In the genomic region with DNA sequence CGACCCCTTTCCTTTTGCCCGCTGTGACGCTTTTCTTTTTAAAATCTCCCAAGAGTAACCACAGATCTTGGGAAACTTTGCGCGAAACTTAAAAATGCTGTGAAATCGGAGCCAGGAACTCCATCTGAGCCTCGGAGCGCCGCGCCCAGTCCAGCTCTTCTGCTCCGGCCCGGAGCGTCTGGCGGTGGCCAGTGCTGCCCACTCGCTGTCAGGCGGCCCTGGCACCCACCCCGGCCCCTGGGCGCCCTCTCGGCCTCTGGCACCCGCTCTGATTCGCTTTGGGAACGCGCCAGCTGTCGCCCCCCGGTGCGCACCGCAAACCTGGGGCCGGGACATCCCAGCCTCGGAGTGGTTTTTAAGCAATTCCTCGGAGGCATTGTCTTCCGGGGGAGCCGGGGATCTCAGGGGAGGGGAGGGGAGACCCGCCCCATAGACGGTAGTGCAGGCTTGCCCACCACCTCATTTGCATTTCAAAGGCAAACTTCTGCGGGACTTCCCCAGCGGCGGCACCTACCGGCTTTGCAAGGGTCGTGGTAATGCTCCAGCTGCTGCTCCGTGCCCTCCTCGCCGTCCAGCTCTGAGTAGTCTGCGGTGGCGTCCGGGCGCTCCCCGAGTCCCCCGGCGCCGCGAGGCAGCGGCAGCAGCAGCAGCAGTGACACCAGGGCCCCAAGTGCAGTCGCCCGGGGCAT, we compare ENCODE assay signal across 1 cellular context.
TF ChIP-seq lines count a peak whose summit lies in the region.

No MANE protein-coding gene starts in this region.

TF ChIP-seq in IMR-90, 13 proteins besides CTCF, POLR2A, EP300 and RAD21 (continued from another document):
- TF ChIP-seq, protein P1, sequence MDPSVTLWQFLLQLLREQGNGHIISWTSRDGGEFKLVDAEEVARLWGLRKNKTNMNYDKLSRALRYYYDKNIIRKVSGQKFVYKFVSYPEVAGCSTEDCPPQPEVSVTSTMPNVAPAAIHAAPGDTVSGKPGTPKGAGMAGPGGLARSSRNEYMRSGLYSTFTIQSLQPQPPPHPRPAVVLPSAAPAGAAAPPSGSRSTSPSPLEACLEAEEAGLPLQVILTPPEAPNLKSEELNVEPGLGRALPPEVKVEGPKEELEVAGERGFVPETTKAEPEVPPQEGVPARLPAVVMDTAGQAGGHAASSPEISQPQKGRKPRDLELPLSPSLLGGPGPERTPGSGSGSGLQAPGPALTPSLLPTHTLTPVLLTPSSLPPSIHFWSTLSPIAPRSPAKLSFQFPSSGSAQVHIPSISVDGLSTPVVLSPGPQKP (IDR thresholded peaks at IDR 0.05; ENCODE audit: borderline replicate concordance, low read depth, low read length), result no peak
- no peak for TF ChIP-seq RFX5 (IDR thresholded peaks at IDR 0.05; ENCODE audit: low read depth, low read length)
- TF ChIP-seq MAZ (IDR thresholded peaks at IDR 0.05; ENCODE audit: borderline replicate concordance, low read depth, low read length), result no peak
- TF ChIP-seq CEBPB (IDR thresholded peaks at IDR 0.05; ENCODE audit: low read depth, low read length), result no peak
- TF ChIP-seq SMC3 (IDR thresholded peaks at IDR 0.05; ENCODE audit: low read depth, low read length), result no peak
- TF ChIP-seq MXI1 (IDR thresholded peaks at IDR 0.05; ENCODE audit: borderline replicate concordance, low read depth, low read length), result no peak
